ENCODE assay signal across 19 cellular contexts in genomic region chr9:89839952-89840351, GRCh38.
DNase-seq lines count a peak whose midpoint lies in the region; ATAC-seq and TF ChIP-seq lines count a peak whose summit lies in the region.
"Had no signal": no experiment of that assay in that cellular context is flagged by ENCODE, and none has a peak within 500 bp of the region (broad histone marks: within the 10 kb centered on the region; RNA-seq: fewer than 3 reads in every experiment).

No MANE protein-coding gene starts in this region.

- TF ChIP-seq CTCF in left lung (IDR thresholded peaks at IDR 0.05) (no peak), parathyroid adenoma (IDR thresholded peaks at IDR 0.05) (no peak), upper lobe of right lung (IDR thresholded peaks at IDR 0.05) (no peak)

- peak; percentile 12 for ATAC-seq in left lung
- no peak for ATAC-seq in HG03439 (IDR thresholded peaks at IDR 0.05; ENCODE audit: unreplicated experiment)
- ATAC-seq in upper lobe of right lung: no peak

- H3K27me3 Mint-ChIP-seq in dendritic cell treated with granulocyte-macrophage colony-stimulating factor and Interleukin-4, amounts not matched to agents 40 ng/mL and 50 ng/mL, for 4 days: peaks cover 29% of the 10 kb centered on the region

- peak overlapping the region; percentile 62 for H3K27ac Mint-ChIP-seq in dendritic cell treated with granulocyte-macrophage colony-stimulating factor and Interleukin-4, amounts not matched to agents 40 ng/mL and 50 ng/mL, for 4 days
- H3K27ac Mint-ChIP-seq: CD4-positive, alpha-beta memory T cell had no signal

- H3K4me1 Mint-ChIP-seq in dendritic cell treated with granulocyte-macrophage colony-stimulating factor and Interleukin-4, amounts not matched to agents 40 ng/mL and 50 ng/mL, for 4 days (ENCODE audit: low read depth): peaks cover 54% of the 10 kb centered on the region
- H3K4me1 Mint-ChIP-seq: CD4-positive, alpha-beta memory T cell had no signal

- H3K9me3 ChIP-seq in left lung: no peaks in the 10 kb centered on the region
- no peaks in the 10 kb centered on the region for H3K9me3 ChIP-seq in parathyroid adenoma (ENCODE audit: control insufficient read depth, low read length)
- no peaks in the 10 kb centered on the region for H3K9me3 ChIP-seq in upper lobe of right lung
- H3K9me3 ChIP-seq: BE2C, SJCRH30 had no signal

- H3K4me1 ChIP-seq in left lung (peaks cover 0 to 23% of the 10 kb centered on the region in 2 donors), parathyroid adenoma (peaks cover 33% of the 10 kb centered on the region), upper lobe of right lung (peaks cover 11% of the 10 kb centered on the region)
- H3K4me1 ChIP-seq: BE2C, SJCRH30 had no signal

- intact Hi-C loops in dendritic cell treated with granulocyte-macrophage colony-stimulating factor and Interleukin-4, amounts not matched to agents 40 ng/mL and 50 ng/mL, for 4 days (cut with micrococcal nuclease): no loop called here
- intact Hi-C loops in left lung (cut with DNase I): no loop called here
- intact Hi-C loops in upper lobe of right lung (cut with DNase I): no loop called here

- H3K79me2 ChIP-seq in parathyroid adenoma: no peaks in the 10 kb centered on the region

- no peaks in the 10 kb centered on the region for H3K36me3 Mint-ChIP-seq in dendritic cell treated with granulocyte-macrophage colony-stimulating factor and Interleukin-4, amounts not matched to agents 40 ng/mL and 50 ng/mL, for 4 days (ENCODE audit: low read depth)
- H3K36me3 Mint-ChIP-seq: CD4-positive, alpha-beta memory T cell had no signal

- no peak overlapping the region for H3K4me3 Mint-ChIP-seq in dendritic cell treated with granulocyte-macrophage colony-stimulating factor and Interleukin-4, amounts not matched to agents 40 ng/mL and 50 ng/mL, for 4 days
- H3K4me3 Mint-ChIP-seq: CD4-positive, alpha-beta memory T cell had no signal

- no peak overlapping the region for H3K4me3 ChIP-seq in left lung
- no peak overlapping the region for H3K4me3 ChIP-seq in parathyroid adenoma (ENCODE audit: low read depth, low read length)
- no peak overlapping the region for H3K4me3 ChIP-seq in upper lobe of right lung
- H3K4me3 ChIP-seq: SJCRH30 had no signal

- H3K9ac ChIP-seq in parathyroid adenoma: no peak overlapping the region

- H3K27me3 ChIP-seq in left lung (no peaks in the 10 kb centered on the region), parathyroid adenoma (ENCODE audit: control insufficient read depth, insufficient read depth, low read length) (no peaks in the 10 kb centered on the region), upper lobe of right lung (no peaks in the 10 kb centered on the region)
- H3K27me3 ChIP-seq: BE2C, SJCRH30 had no signal

- peak overlapping the region; percentile 45 for H2AFZ ChIP-seq in parathyroid adenoma

- no peaks in the 10 kb centered on the region for H3K36me3 ChIP-seq in left lung
- no peaks in the 10 kb centered on the region for H3K36me3 ChIP-seq in parathyroid adenoma (ENCODE audit: control insufficient read depth, insufficient read depth, low read length)
- no peaks in the 10 kb centered on the region for H3K36me3 ChIP-seq in upper lobe of right lung
- H3K36me3 ChIP-seq: BE2C, SJCRH30 had no signal

- H3K27ac ChIP-seq in left lung: no peak overlapping the region
- H3K27ac ChIP-seq in parathyroid adenoma: peak overlapping the region; percentile 51
- no peak overlapping the region for H3K27ac ChIP-seq in upper lobe of right lung
- H3K27ac ChIP-seq: 22Rv1, SJCRH30 had no signal

- H3K4me2 ChIP-seq in parathyroid adenoma (ENCODE audit: low read length): no peak overlapping the region

- peak; percentile 27 for DNase-seq in DMS53 (lab: John Stamatoyannopoulos, UW)
- DNase-seq in DMS53 treated with DMSO at 0.1 percent for 48 hours (lab: John Stamatoyannopoulos, UW; ENCODE audit: unreplicated experiment): no peak
- no peak for DNase-seq in left lung
- no peak for DNase-seq in NCI-H446 treated with DMSO at 0.1 percent for 48 hours (lab: John Stamatoyannopoulos, UW)
- DNase-seq in upper lobe of right lung: no peak
- DNase-seq: BE2C; Calu3; CD4-positive, alpha-beta memory T cell; DMS79; HCEC 1CT; NCI-H1048; NCI-H146; NCI-H2081; RPMI8226; SJCRH30 had no signal

- no peaks in the 10 kb centered on the region for H3K9me3 Mint-ChIP-seq in dendritic cell treated with granulocyte-macrophage colony-stimulating factor and Interleukin-4, amounts not matched to agents 40 ng/mL and 50 ng/mL, for 4 days
